ENCODE assay signal across 29 cellular contexts in genomic region chr6:136012948-136013347, GRCh38.
DNase-seq lines count a peak whose midpoint lies in the region; ATAC-seq, FAIRE-seq and TF ChIP-seq lines count a peak whose summit lies in the region.
"Had no signal": no experiment of that assay in that cellular context is flagged by ENCODE, and none has a peak within 500 bp of the region (broad histone marks: within the 10 kb centered on the region; RNA-seq: fewer than 3 reads in every experiment).

No MANE protein-coding gene starts in this region.

- H3K4me3 Mint-ChIP-seq in CD8-positive, alpha-beta memory T cell = no peak overlapping the region
- H3K4me3 Mint-ChIP-seq: activated CD4-positive, alpha-beta T cell treated with anti-CD3 and anti-CD28 coated beads for 36 hours; activated CD8-positive, alpha-beta T cell treated with anti-CD3 and anti-CD28 coated beads, Interleukin-2, amount 10 ng/mL, durations not matched to agents 7 days and 5 days; activated naive CD4-positive, alpha-beta T cell treated with anti-CD3 and anti-CD28 coated beads, Interleukin-2, amount 10 ng/mL, durations not matched to agents 7 days and 5 days; activated T-helper 17 cell treated with anti-CD3 and anti-CD28 coated beads, Interleukin-2, amount 50 U/mL, for 72 hours; naive thymus-derived CD8-positive, alpha-beta T cell; stimulated activated memory B cell treated with anti-CD40 and anti-IgM and Interleukin-4, amounts not matched to agents 10 μg/mL and 1 μg/mL and 100 μg/mL, for 72 hours had no signal

- CTCF ChIA-PET in AG04450 (lab: Charles Lee) = interaction anchor here (1.5 kb wide), 1 partner anchor 214 kb away, joined by 4 read pairs; no protein-coding TSS in a partner anchor
- CTCF ChIA-PET in PC-3 (lab: Charles Lee) = no interaction called here
- CTCF ChIA-PET in CD8-positive, alpha-beta memory T cell (lab: Charles Lee) = no interaction called here

- peaks cover 9 to 14% of the 10 kb centered on the region in 2 donors for H3K27me3 Mint-ChIP-seq in CD8-positive, alpha-beta memory T cell
- H3K27me3 Mint-ChIP-seq: activated naive CD4-positive, alpha-beta T cell treated with anti-CD3 and anti-CD28 coated beads, Interleukin-2, amount 10 ng/mL, durations not matched to agents 7 days and 5 days; naive thymus-derived CD8-positive, alpha-beta T cell; stimulated activated memory B cell treated with anti-CD40 and anti-IgM and Interleukin-4, amounts not matched to agents 10 μg/mL and 1 μg/mL and 100 μg/mL, for 72 hours had no signal

- no peak for FAIRE-seq in small intestine (lab: Jason Lieb, UNC)
- FAIRE-seq: colon, GM12892, HepG2, keratinocyte had no signal

- no peak overlapping the region for H3K27ac Mint-ChIP-seq in CD8-positive, alpha-beta memory T cell
- H3K27ac Mint-ChIP-seq: activated CD4-positive, alpha-beta T cell treated with anti-CD3 and anti-CD28 coated beads for 36 hours; activated CD8-positive, alpha-beta T cell treated with anti-CD3 and anti-CD28 coated beads, Interleukin-2, amount 10 ng/mL, durations not matched to agents 7 days and 5 days; activated naive CD4-positive, alpha-beta T cell treated with anti-CD3 and anti-CD28 coated beads, Interleukin-2, amount 10 ng/mL, durations not matched to agents 7 days and 5 days; activated T-helper 17 cell treated with anti-CD3 and anti-CD28 coated beads, Interleukin-2, amount 50 U/mL, for 72 hours; naive thymus-derived CD8-positive, alpha-beta T cell; stimulated activated memory B cell treated with anti-CD40 and anti-IgM and Interleukin-4, amounts not matched to agents 10 μg/mL and 1 μg/mL and 100 μg/mL, for 72 hours had no signal

- no peaks in the 10 kb centered on the region for H3F3A ChIP-seq in PC-3 (ENCODE audit: low read length, unreplicated experiment)

- BruUV-seq in PC-3 (replicated peaks; lab: Mats Ljungman, UMichigan) = no TSS peak

- H2AFZ ChIP-seq in PC-3 (ENCODE audit: low read length) (no peak overlapping the region), osteoblast (ENCODE audit: low read length) (peak overlapping the region; percentile 4)

- WGBS in small intestine, 3 donors = 86 to 91% (median 88%) methylated on average over 1 of the region's 1 CpG

- H3K4me3 ChIP-seq in AG04450 (ENCODE audit: low read depth, low read length) = no peak overlapping the region
- H3K4me3 ChIP-seq in PC-3 (ENCODE audit: low read length) = no peak overlapping the region
- H3K4me3 ChIP-seq in osteoblast (ENCODE audit: insufficient read depth, low read length) = no peak overlapping the region
- no peak overlapping the region for H3K4me3 ChIP-seq in small intestine (ENCODE audit: low read depth in 1 of 2, low read length in 2 of 2)
- H3K4me3 ChIP-seq in CD8-positive, alpha-beta memory T cell (ENCODE audit: low read length) = no peak overlapping the region
- H3K4me3 ChIP-seq: heart left ventricle, Peyer's patch, sigmoid colon had no signal

- POLR2A ChIA-PET in AG04450 (lab: Yijun Ruan, JAX) = no interaction called here
- POLR2A ChIA-PET in PC-3 (lab: Charles Lee; ENCODE audit: unreplicated experiment) = no interaction called here
- POLR2A ChIA-PET in CD8-positive, alpha-beta memory T cell (lab: Charles Lee) = no interaction called here

- H3K4me1 Mint-ChIP-seq in CD8-positive, alpha-beta memory T cell = no peaks in the 10 kb centered on the region
- H3K4me1 Mint-ChIP-seq: activated CD4-positive, alpha-beta T cell treated with anti-CD3 and anti-CD28 coated beads for 36 hours; activated naive CD4-positive, alpha-beta T cell treated with anti-CD3 and anti-CD28 coated beads, Interleukin-2, amount 10 ng/mL, durations not matched to agents 7 days and 5 days; activated T-helper 17 cell treated with anti-CD3 and anti-CD28 coated beads, Interleukin-2, amount 50 U/mL, for 72 hours; naive thymus-derived CD8-positive, alpha-beta T cell; stimulated activated memory B cell treated with anti-CD40 and anti-IgM and Interleukin-4, amounts not matched to agents 10 μg/mL and 1 μg/mL and 100 μg/mL, for 72 hours had no signal

- H3K79me2 ChIP-seq in PC-3 (ENCODE audit: low read length) (no peaks in the 10 kb centered on the region), osteoblast (ENCODE audit: insufficient read depth, low read length) (peaks cover 24% of the 10 kb centered on the region)

- H4K20me1 ChIP-seq in PC-3 (ENCODE audit: low read length) (no peaks in the 10 kb centered on the region), osteoblast (ENCODE audit: insufficient read depth, low read length) (no peaks in the 10 kb centered on the region)

- peak overlapping the region; percentile 36; the same call in 1 of the 2 replicates for H3K9ac ChIP-seq in PC-3 (ENCODE audit: low read length)

- TF ChIP-seq CTCF in AG04450 (IDR thresholded peaks at IDR 0.05; ENCODE audit: low read depth, low read length) (no peak), PC-3 (conservative IDR thresholded peaks at IDR 0.05; ENCODE audit: low read depth, low read length) (no peak), osteoblast (IDR thresholded peaks at IDR 0.05; ENCODE audit: extremely low read depth, low read depth, low read length) (no peak)

- H3K4me2 ChIP-seq in PC-3 (ENCODE audit: low read length) (no peak overlapping the region), osteoblast (ENCODE audit: insufficient read depth, low read length) (peak overlapping the region; percentile 87)

- H3K36me3 ChIP-seq in PC-3 (ENCODE audit: low read depth, low read length) (no peaks in the 10 kb centered on the region), osteoblast (ENCODE audit: insufficient read depth, low read length) (no peaks in the 10 kb centered on the region), small intestine (ENCODE audit: control insufficient read depth in 2 of 2, insufficient read depth in 2 of 2, low read length in 2 of 2) (no peaks in the 10 kb centered on the region)
- H3K36me3 ChIP-seq in CD8-positive, alpha-beta memory T cell (ENCODE audit: insufficient read depth, low read length) = no peaks in the 10 kb centered on the region
- H3K36me3 ChIP-seq: heart left ventricle, Peyer's patch, sigmoid colon had no signal

- H3K27me3 ChIP-seq in AG04450 (ENCODE audit: control insufficient read depth, insufficient read depth, low read length) (no peaks in the 10 kb centered on the region), PC-3 (ENCODE audit: low read length) (no peaks in the 10 kb centered on the region), osteoblast (ENCODE audit: insufficient read depth, low read length) (no peaks in the 10 kb centered on the region), small intestine (ENCODE audit: control insufficient read depth in 2 of 2, insufficient read depth in 2 of 2, low read length in 2 of 2) (no peaks in the 10 kb centered on the region)
- H3K27me3 ChIP-seq in CD8-positive, alpha-beta memory T cell (ENCODE audit: insufficient read depth, low read length, poor library complexity, severe bottlenecking) = no peaks in the 10 kb centered on the region
- H3K27me3 ChIP-seq: heart left ventricle, Peyer's patch, sigmoid colon had no signal

- ATAC-seq in PC-3 = no peak
- no peak for ATAC-seq in HG02642 (IDR thresholded peaks at IDR 0.05; ENCODE audit: poor library complexity, unreplicated experiment)
- ATAC-seq: activated CD4-positive, alpha-beta T cell treated with anti-CD3 and anti-CD28 coated beads for 36 hours; activated CD8-positive, alpha-beta T cell treated with anti-CD3 and anti-CD28 coated beads, Interleukin-2, amount 10 ng/mL, durations not matched to agents 7 days and 5 days; activated T-helper 17 cell treated with anti-CD3 and anti-CD28 coated beads, Interleukin-2, amount 50 U/mL, for 72 hours; HCT116; HepG2; naive thymus-derived CD8-positive, alpha-beta T cell; stimulated activated memory B cell treated with anti-CD40 and anti-IgM and Interleukin-4, amounts not matched to agents 10 μg/mL and 1 μg/mL and 100 μg/mL, for 72 hours had no signal

- peaks cover 0 to 8% (median 4%) of the 10 kb centered on the region in 5 donors for H3K9me3 Mint-ChIP-seq in CD8-positive, alpha-beta memory T cell

- H3K36me3 Mint-ChIP-seq in CD8-positive, alpha-beta memory T cell = no peaks in the 10 kb centered on the region
- H3K36me3 Mint-ChIP-seq: activated naive CD4-positive, alpha-beta T cell treated with anti-CD3 and anti-CD28 coated beads, Interleukin-2, amount 10 ng/mL, durations not matched to agents 7 days and 5 days; stimulated activated memory B cell treated with anti-CD40 and anti-IgM and Interleukin-4, amounts not matched to agents 10 μg/mL and 1 μg/mL and 100 μg/mL, for 72 hours had no signal

- peak overlapping the region; percentile 65 for H3K27ac ChIP-seq in AG04450 (ENCODE audit: low read depth, low read length)
- peak overlapping the region; percentile 81 for H3K27ac ChIP-seq in PC-3 (ENCODE audit: low read length)
- peak overlapping the region; percentile 100 for H3K27ac ChIP-seq in osteoblast (ENCODE audit: low read depth, low read length)
- no peak overlapping the region for H3K27ac ChIP-seq in small intestine (ENCODE audit: low read depth in 1 of 2, low read length in 1 of 2)
- no peak overlapping the region for H3K27ac ChIP-seq in CD8-positive, alpha-beta memory T cell (ENCODE audit: low read depth, low read length)
- H3K27ac ChIP-seq: Peyer's patch, sigmoid colon, VCaP had no signal

- DNase-seq in AG04450 (ENCODE audit: low read depth, low spot score) = no peak
- DNase-seq in PC-3 = no peak
- peak; percentile 15 for DNase-seq in fibroblast of gingiva (ENCODE audit: low read depth)
- no peak for DNase-seq in osteoblast (ENCODE audit: insufficient read length, low spot score, missing footprints)
- no peak for DNase-seq in small intestine
- DNase-seq in NCI-H446 (lab: John Stamatoyannopoulos, UW) = no peak
- no peak for DNase-seq in CD8-positive, alpha-beta memory T cell
- DNase-seq: activated CD4-positive, alpha-beta T cell treated with anti-CD3 and anti-CD28 coated beads for 36 hours; activated CD8-positive, alpha-beta T cell treated with anti-CD3 and anti-CD28 coated beads, Interleukin-2, amount 10 ng/mL, durations not matched to agents 7 days and 5 days; activated naive CD4-positive, alpha-beta T cell treated with anti-CD3 and anti-CD28 coated beads, Interleukin-2, amount 10 ng/mL, durations not matched to agents 7 days and 5 days; DMS153; heart left ventricle; naive thymus-derived CD8-positive, alpha-beta T cell; NCI-H1436; NCI-H748 treated with DMSO at 0.1 percent for 48 hours; Peyer's patch; SHP77; sigmoid colon; substantia nigra; T-helper 9 cell had no signal

- H3K9me2 ChIP-seq in PC-3 (replicated peaks; ENCODE audit: low read length) = no peaks in the 10 kb centered on the region

- intact Hi-C loops in PC-3 (cut with micrococcal nuclease) = no loop called here

- H3K9me3 ChIP-seq in AG04450 (ENCODE audit: control insufficient read depth, insufficient read depth, low read length) = no peaks in the 10 kb centered on the region
- H3K9me3 ChIP-seq in PC-3 (ENCODE audit: low read length) = no peaks in the 10 kb centered on the region
- H3K9me3 ChIP-seq in osteoblast (ENCODE audit: low read depth, low read length) = no peaks in the 10 kb centered on the region
- H3K9me3 ChIP-seq in small intestine (ENCODE audit: control insufficient read depth, low read depth) = no peaks in the 10 kb centered on the region
- H3K9me3 ChIP-seq in CD8-positive, alpha-beta memory T cell (ENCODE audit: low read length) = no peaks in the 10 kb centered on the region
- H3K9me3 ChIP-seq: Peyer's patch, sigmoid colon had no signal

- H3K4me1 ChIP-seq in PC-3 (ENCODE audit: insufficient read depth, low read length) (peaks cover 27% of the 10 kb centered on the region), osteoblast (ENCODE audit: insufficient read depth, low read length) (peaks cover 61% of the 10 kb centered on the region), small intestine (ENCODE audit: control insufficient read depth in 2 of 2, insufficient read depth in 1 of 2, low read depth in 1 of 2, low read length in 1 of 2) (no peaks in the 10 kb centered on the region)
- no peaks in the 10 kb centered on the region for H3K4me1 ChIP-seq in CD8-positive, alpha-beta memory T cell (ENCODE audit: insufficient read depth, low read length)
- H3K4me1 ChIP-seq: Peyer's patch, sigmoid colon had no signal

Comparison
In these comparisons a context has a peak if more than half of its experiments do, and no peak if none do; other contexts are left out.
1. H3K27ac ChIP-seq: peak in AG04450 (single experiment), PC-3 (single experiment) and osteoblast (single experiment); none in small intestine (0 of 2) and CD8-positive, alpha-beta memory T cell (single experiment).